In the genomic region with DNA sequence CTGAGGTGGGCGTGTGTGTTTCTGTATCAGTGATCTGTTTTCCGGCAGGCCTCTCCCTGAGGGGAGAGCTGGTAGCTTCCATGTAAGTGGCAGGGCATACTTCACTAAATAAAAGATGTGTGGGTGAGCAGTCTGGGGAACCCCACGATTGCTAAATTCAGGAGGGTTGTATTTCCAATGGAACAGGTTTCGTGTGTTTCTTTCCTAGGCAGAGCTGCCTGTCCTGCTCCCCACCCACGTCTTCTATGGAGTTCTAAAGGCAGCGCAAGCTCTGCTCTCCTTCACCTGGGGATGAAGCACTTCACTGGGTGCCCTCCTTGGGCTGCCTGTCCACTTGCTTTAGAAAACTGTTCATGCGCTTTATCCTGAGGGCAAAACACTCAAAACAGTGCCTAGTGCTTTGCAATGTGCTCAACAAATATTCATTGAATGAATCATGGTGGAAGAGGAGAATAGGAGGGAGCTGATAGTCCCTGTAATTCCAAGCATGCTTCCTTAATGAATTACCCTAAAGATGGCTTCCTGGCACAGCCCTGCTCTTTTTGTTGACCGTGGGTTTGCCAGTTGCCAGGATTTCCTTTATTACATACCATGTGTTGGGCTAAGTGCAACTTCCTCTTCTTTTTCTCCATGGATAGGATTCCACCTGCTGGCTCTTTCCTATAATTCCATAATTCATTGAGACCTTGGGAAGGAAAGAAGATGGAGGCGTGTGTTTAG, we compare ENCODE assay signal across 7 cellular contexts. TPM values are rescaled to one million over a fixed set of nuclear protein-coding genes. Genes with fewer than 3 reads are reported as not detected.
DNase-seq lines count a peak whose midpoint lies in the region; ATAC-seq and TF ChIP-seq lines count a peak whose summit lies in the region.

No MANE protein-coding gene starts in this region.

- peak; percentile 90 for DNase-seq in GM04503 (ENCODE audit: low read depth)
- DNase-seq in NCI-H226, result peak; percentile 98
- peak; percentile 56 for DNase-seq in endodermal cell
- DNase-seq in trophoblast cell, result peak; percentile 73 to 89
- DNase-seq in T-cell, result no peak

- POLR2A ChIA-PET in T-cell (lab: Charles Lee), result no interaction called here

- no peak overlapping the region for H3K27ac ChIP-seq in endodermal cell (ENCODE audit: low read depth, low read length)
- peak overlapping the region; percentile 6 for H3K27ac ChIP-seq in trophoblast cell (ENCODE audit: low read depth, low read length)

- no peak overlapping the region for H4K8ac ChIP-seq in trophoblast cell (ENCODE audit: low read depth, low read length)

- no peak overlapping the region for H3K23ac ChIP-seq in trophoblast cell (ENCODE audit: low read length)

- H3K4me3 ChIP-seq in endodermal cell (ENCODE audit: low read length) (no peak overlapping the region), trophoblast cell (ENCODE audit: low read depth, low read length) (no peak overlapping the region)

- H3K27me3 Mint-ChIP-seq in endodermal cell (ENCODE audit: insufficient read depth), result no peaks in the 10 kb centered on the region
- no peaks in the 10 kb centered on the region for H3K27me3 Mint-ChIP-seq in T-cell

- no peaks in the 10 kb centered on the region for H3K79me2 ChIP-seq in trophoblast cell (ENCODE audit: control insufficient read depth, insufficient read depth, low read length, poor library complexity)

- H3K9me3 ChIP-seq in endodermal cell (ENCODE audit: control insufficient read depth, low read length), result no peaks in the 10 kb centered on the region
- no peaks in the 10 kb centered on the region for H3K9me3 ChIP-seq in trophoblast cell (ENCODE audit: insufficient read depth, low read depth, low read length)

- CTCF ChIA-PET in T-cell (lab: Charles Lee), result interaction anchor here in 1 of 2 donors (0.6 kb wide), 1 partner anchor 155 kb away, joined by 3 read pairs; no protein-coding TSS in a partner anchor

- no peak for TF ChIP-seq CTCF in endodermal cell (conservative IDR thresholded peaks at IDR 0.05)

- H3K4me2 ChIP-seq in trophoblast cell (ENCODE audit: low read length), result no peak overlapping the region

- H2AFZ ChIP-seq in trophoblast cell (ENCODE audit: insufficient read depth, low read length, poor library complexity), result peak overlapping the region; percentile 19

- no peaks in the 10 kb centered on the region for H3K79me1 ChIP-seq in trophoblast cell (ENCODE audit: low read length)

- H4K12ac ChIP-seq in trophoblast cell (ENCODE audit: low read depth, low read length), result no peak overlapping the region

- H3K9ac ChIP-seq in endodermal cell (ENCODE audit: extremely low read depth, low read length, poor library complexity, severe bottlenecking), result no peak overlapping the region
- H3K9ac ChIP-seq in trophoblast cell (ENCODE audit: low read length), result no peak overlapping the region

- H3K4ac ChIP-seq in trophoblast cell (ENCODE audit: low read depth, low read length), result no peak overlapping the region

- H3K4me1 ChIP-seq in endodermal cell (ENCODE audit: control insufficient read depth, insufficient read depth, low read length), result no peaks in the 10 kb centered on the region
- peaks cover 4 to 5% of the 10 kb centered on the region in 2 experiments for H3K4me1 ChIP-seq in trophoblast cell (ENCODE audit: control insufficient read depth in 1 of 2, insufficient read depth in 2 of 2, low read length in 2 of 2)

- ATAC-seq in GM18519 (IDR thresholded peaks at IDR 0.05; ENCODE audit: low FRiP score, unreplicated experiment) (no peak), T-cell (replicated peaks in 1 of 4) (no peak), GM19023 (IDR thresholded peaks at IDR 0.05; ENCODE audit: unreplicated experiment) (no peak)

- H3K18ac ChIP-seq in trophoblast cell (ENCODE audit: low read length), result no peak overlapping the region

- no peak overlapping the region for H2BK120ac ChIP-seq in trophoblast cell (ENCODE audit: insufficient read depth, low read length, poor library complexity)

- 87 to 92% methylated on average over 5 to 9 of the region's 9 CpGs for WGBS in endodermal cell (ENCODE audit: insufficient coverage in 1 of 2, insufficient read length in 1 of 2), 2 experiments
- WGBS in trophoblast cell (ENCODE audit: extremely low coverage, insufficient coverage, insufficient read length), result no CpG with 5 or more reads among the region's 9 CpGs

- H3K36me3 Mint-ChIP-seq in endodermal cell (ENCODE audit: low read depth) (no peaks in the 10 kb centered on the region), T-cell (no peaks in the 10 kb centered on the region)

- no peak overlapping the region for H2BK12ac ChIP-seq in trophoblast cell (ENCODE audit: low read length)

- H3K27ac Mint-ChIP-seq in endodermal cell, result no peak overlapping the region
- H3K27ac Mint-ChIP-seq in T-cell, result no peak overlapping the region

- no peak overlapping the region for H4K91ac ChIP-seq in trophoblast cell (ENCODE audit: low read depth, low read length)

- H3K9me3 Mint-ChIP-seq in endodermal cell, result no peaks in the 10 kb centered on the region
- H3K9me3 Mint-ChIP-seq in T-cell, result no peaks in the 10 kb centered on the region

- H2BK5ac ChIP-seq in trophoblast cell (ENCODE audit: low read depth, low read length, poor library complexity), result no peak overlapping the region

- H3K36me3 ChIP-seq in endodermal cell (ENCODE audit: control insufficient read depth, insufficient read depth, low read length) (no peaks in the 10 kb centered on the region), trophoblast cell (ENCODE audit: control insufficient read depth in 1 of 2, insufficient read depth in 2 of 2, low read length in 2 of 2) (no peaks in the 10 kb centered on the region)

- no peak overlapping the region for H2AK5ac ChIP-seq in trophoblast cell (ENCODE audit: low read length)

- H3K4me3 Mint-ChIP-seq in endodermal cell (no peak overlapping the region), T-cell (no peak overlapping the region)

- H3K14ac ChIP-seq in trophoblast cell (ENCODE audit: low read length), result no peak overlapping the region

- no peaks in the 10 kb centered on the region for H3K4me1 Mint-ChIP-seq in endodermal cell
- peaks cover 0 to under 1% (median 0%) of the 10 kb centered on the region in 3 donors for H3K4me1 Mint-ChIP-seq in T-cell

- H3K27me3 ChIP-seq in endodermal cell (ENCODE audit: control insufficient read depth, insufficient read depth, low read length, poor library complexity, severe bottlenecking) (no peaks in the 10 kb centered on the region), trophoblast cell (ENCODE audit: insufficient read depth, low read length) (no peaks in the 10 kb centered on the region)

RNA-seq across cellular contexts. Expression of gene SRPK2, which starts 50.6 kb away (rescaled TPM):
- total RNA-seq in endodermal cell (10 to 100 TPM; 60.3 to 76.2 TPM), T-cell (10 to 100 TPM; 41.6 to 71.4 (median 46.9) TPM)
- polyA plus RNA-seq in endodermal cell (2013, experiment 1 of 2), result 46.2 TPM
- polyA plus RNA-seq in endodermal cell (2013, experiment 2 of 2), result 44.5 TPM
- polyA plus RNA-seq in trophoblast cell (2013), result 22.5 and 24.3 TPM in 2 replicates

Comparison
In these comparisons a context has a peak if more than half of its experiments do, and no peak if none do; other contexts are left out.
1. DNase-seq: peak in GM04503 (single experiment), NCI-H226 (single experiment), endodermal cell (single experiment) and trophoblast cell (2 of 2); none in T-cell (0 of 34).